22 cellular contexts compared by ENCODE assay signal in the genomic region with DNA sequence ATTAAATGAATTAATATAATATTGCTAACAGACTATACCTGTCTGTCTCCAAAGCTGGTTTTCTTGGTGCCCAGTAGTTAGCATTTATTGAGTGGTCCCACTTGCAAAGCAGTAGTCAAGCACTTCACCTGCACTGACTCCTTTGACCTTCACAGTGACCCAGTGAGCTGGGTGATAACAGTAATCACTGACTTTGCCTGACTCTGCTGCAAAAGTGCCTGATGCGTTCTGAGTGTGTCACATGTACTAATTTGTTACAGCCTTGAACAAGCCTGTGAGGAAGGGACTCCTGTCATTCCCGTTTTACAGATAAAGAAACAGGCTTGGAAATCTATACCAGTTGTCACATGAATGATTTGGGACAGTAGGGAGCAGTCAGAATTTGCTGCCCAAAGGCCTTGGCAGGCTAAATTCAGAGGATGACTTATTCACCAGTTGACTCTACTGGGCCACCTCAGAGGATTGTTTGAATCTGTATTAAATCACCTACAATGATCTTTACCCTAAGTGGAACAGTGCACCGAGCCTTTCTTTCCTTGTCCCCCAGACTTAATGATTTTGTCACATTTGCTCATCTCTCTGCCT.
"Had no signal": no experiment of that assay in that cellular context is flagged by ENCODE, and none has a peak within 500 bp of the region (broad histone marks: within the 10 kb centered on the region; RNA-seq: fewer than 3 reads in every experiment).

No MANE protein-coding gene starts in this region.

- ATAC-seq: activated CD4-positive, CD25-positive, alpha-beta regulatory T cell treated with anti-CD3 and anti-CD28 coated beads, Interleukin-2, amount 50 U/mL, for 24 hours; activated CD8-positive, alpha-beta T cell treated with anti-CD3 and anti-CD28 coated beads for 36 hours; activated T-cell treated with anti-CD3 and anti-CD28 coated beads, Interleukin-2, amount 50 U/mL, for 72 hours had no signal

- H3K27me3 ChIP-seq: brain microvascular endothelial cell, cardiac muscle cell, MG63, Peyer's patch had no signal

- H3K36me3 ChIP-seq: brain microvascular endothelial cell, cardiac muscle cell, Peyer's patch had no signal

- H3K4me3 ChIP-seq: cardiac muscle cell, MG63, Peyer's patch had no signal

- H3K27ac ChIP-seq: brain microvascular endothelial cell, cardiac muscle cell, KMS-11, Peyer's patch, RWPE1 had no signal

- DNase-seq: activated CD4-positive, alpha-beta T cell treated with anti-CD3 and anti-CD28 coated beads for 4 hours; activated CD8-positive, alpha-beta memory T cell treated with anti-CD3 and anti-CD28 coated beads, Interleukin-2, amount 50 U/mL, for 4 hours; activated CD8-positive, alpha-beta T cell treated with anti-CD3 and anti-CD28 coated beads for 36 hours; activated gamma-delta T cell treated with Interleukin-2 at 50 U/mL for 16 hours; activated naive CD4-positive, alpha-beta T cell treated with anti-CD3 and anti-CD28 coated beads, Interleukin-2, amount 10 ng/mL, durations not matched to agents 7 days and 5 days; activated naive CD8-positive, alpha-beta T cell treated with anti-CD3 and anti-CD28 coated beads for 36 hours; activated T-cell treated with anti-CD3 and anti-CD28 coated beads, Interleukin-2, amount 50 U/mL, for 72 hours; brain microvascular endothelial cell; MG63; MV-4-11; NCI-H1417 treated with DMSO at 0.1 percent for 48 hours; NCI-H1694; NCI-H2107; NCI-H345; NCI-H510A; NK-92 treated with Interleukin-12 subunit alpha and Interleukin-12 subunit beta, amount 100 ng/mL, for 24 hours; Peyer's patch; SHP77 treated with DMSO at 0.1 percent for 48 hours had no signal

- H3K4me1 ChIP-seq: Peyer's patch had no signal

- H3K9me3 ChIP-seq: MG63, Peyer's patch had no signal
